In the genomic region with DNA sequence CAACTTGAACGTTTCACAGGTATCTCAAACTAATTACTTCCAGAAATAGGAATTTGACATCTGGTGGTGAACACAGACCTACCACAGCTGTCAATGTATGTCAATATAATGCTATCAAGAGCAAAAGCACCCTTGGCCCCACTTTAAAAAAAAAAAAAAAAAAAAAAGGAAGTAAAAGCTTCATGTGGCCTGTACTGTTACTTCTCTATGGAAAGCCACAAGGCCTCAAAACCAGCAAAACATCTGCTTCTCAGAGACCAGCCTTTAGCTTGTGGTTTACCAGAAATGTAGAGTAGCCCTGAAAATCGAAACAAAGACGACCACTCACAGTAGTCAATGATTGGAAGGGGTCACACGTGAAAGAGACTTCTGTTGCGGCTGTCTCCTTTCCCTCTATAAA, we compare ENCODE assay signal across 7 cellular contexts.
A peak's percentile ranks its signal among the peaks of the same experiment; 100 is the strongest.
DNase-seq lines count a peak whose midpoint lies in the region; ATAC-seq and TF ChIP-seq lines count a peak whose summit lies in the region.

No MANE protein-coding gene starts in this region.

- no peak overlapping the region for H3K27ac ChIP-seq in H9 (ENCODE audit: insufficient read length, low read depth, low read length)

- no peak overlapping the region for H3K4me2 ChIP-seq in H9 (ENCODE audit: insufficient read depth, insufficient read length, low read length)

- H3K4me1 ChIP-seq in H9 (ENCODE audit: insufficient read depth, low read length), result peaks cover 2% of the 10 kb centered on the region; the same call in 1 of the 2 replicates

- H4K20me1 ChIP-seq in H9 (ENCODE audit: control insufficient read depth, insufficient read depth, insufficient read length), result no peaks in the 10 kb centered on the region

- no peak for TF ChIP-seq CTCF in H9 (conservative IDR thresholded peaks at IDR 0.05)

- H3K4me1 Mint-ChIP-seq in memory B cell, result peaks cover 64% of the 10 kb centered on the region
- H3K4me1 Mint-ChIP-seq in H9, result peaks cover 44 to 56% of the 10 kb centered on the region in 2 experiments

- H3K9me3 ChIP-seq in H9 (ENCODE audit: control insufficient read depth, low read depth, low read length), result no peaks in the 10 kb centered on the region

- no peak overlapping the region for H2AFZ ChIP-seq in H9 (ENCODE audit: low read length)

- H3K27ac Mint-ChIP-seq in memory B cell (peak overlapping the region; percentile 93), H9 (peak overlapping the region in 1 of 3 experiments; percentile 45; a peak in 2 of 7 replicates)

- no peak overlapping the region for H4K8ac ChIP-seq in H9 (replicated peaks; ENCODE audit: insufficient read length, low read depth, low read length)

- WGBS in H9 (ENCODE audit: extremely low coverage, insufficient read length, low lambda C conversion rate), result no CpG with 5 or more reads among the region's 5 CpGs

- H2BK5ac ChIP-seq in H9 (ENCODE audit: insufficient read length, low read length), result no peak overlapping the region

- H3K18ac ChIP-seq in H9 (ENCODE audit: insufficient read length, low read depth, low read length), result no peak overlapping the region

- H3T11ph ChIP-seq in H9 (ENCODE audit: low read length), result no peak overlapping the region

- H2BK120ac ChIP-seq in H9 (ENCODE audit: low read depth, low read length, poor library complexity, severe bottlenecking), result no peak overlapping the region

- H2AK5ac ChIP-seq in H9 (ENCODE audit: insufficient read length, low read length), result no peak overlapping the region

- no peak overlapping the region for H4K5ac ChIP-seq in H9 (ENCODE audit: insufficient read length, low read depth, low read length)

- peak; percentile 83 for DNase-seq in SIG-M5 treated with dmso at 0.1 percent for 504 hours (lab: John Stamatoyannopoulos, UW; ENCODE audit: unreplicated experiment)
- DNase-seq in memory B cell (ENCODE audit: low spot score in 2 of 2), result peak in 1 of 2 donors; percentile 72
- DNase-seq in H9, result no peak
- no peak for DNase-seq in NCI-H1092 treated with DMSO at 0.1 percent for 48 hours (lab: John Stamatoyannopoulos, UW)
- DNase-seq in NCI-H1694 treated with DMSO at 0.1 percent for 48 hours (lab: John Stamatoyannopoulos, UW), result no peak

- peak overlapping the region; percentile 66 for H3K4me3 Mint-ChIP-seq in memory B cell
- H3K4me3 Mint-ChIP-seq in H9, result no peak overlapping the region; a peak in 1 of 5 replicates

- no peaks in the 10 kb centered on the region for H3K27me3 Mint-ChIP-seq in memory B cell
- H3K27me3 Mint-ChIP-seq in H9 (ENCODE audit: low read depth), result no peaks in the 10 kb centered on the region

- H3K14ac ChIP-seq in H9 (ENCODE audit: insufficient read depth, low read length), result no peak overlapping the region

- no peak overlapping the region for H3K56ac ChIP-seq in H9 (ENCODE audit: insufficient read length, low read depth, low read length)

- no peak overlapping the region for H3K4ac ChIP-seq in H9 (ENCODE audit: low read depth, low read length)

- H3K36me3 Mint-ChIP-seq in memory B cell (peaks cover 5% of the 10 kb centered on the region), H9 (ENCODE audit: insufficient read depth in 1 of 3, low read depth in 3 of 3) (no peaks in the 10 kb centered on the region)

- no peak overlapping the region for H4K91ac ChIP-seq in H9 (ENCODE audit: insufficient read length, low read depth, low read length)

- H3K79me2 ChIP-seq in H9 (ENCODE audit: insufficient read depth, low read length), result no peaks in the 10 kb centered on the region; the same call in 1 of the 2 replicates

- H2BK12ac ChIP-seq in H9 (ENCODE audit: insufficient read length, low read depth, low read length), result no peak overlapping the region

- ATAC-seq in GM19035 (IDR thresholded peaks at IDR 0.05; ENCODE audit: unreplicated experiment), result peak; percentile 67
- ATAC-seq in HG02943 (IDR thresholded peaks at IDR 0.05; ENCODE audit: low read depth, unreplicated experiment), result peak; percentile 59
- peak; percentile 69 for ATAC-seq in memory B cell (ENCODE audit: low read depth)

- no peak overlapping the region for H2BK20ac ChIP-seq in H9 (ENCODE audit: low read depth, low read length, poor library complexity, severe bottlenecking)

- no peak overlapping the region for H3K9ac ChIP-seq in H9 (ENCODE audit: extremely low read depth, insufficient read length, low read length)

- H3K9me3 Mint-ChIP-seq in memory B cell (no peaks in the 10 kb centered on the region), H9 (no peaks in the 10 kb centered on the region)

- peaks cover 3% of the 10 kb centered on the region for H3K79me1 ChIP-seq in H9 (ENCODE audit: insufficient read depth, low read depth, low read length, poor library complexity, severe bottlenecking)

- H3K27me3 ChIP-seq in H9 (ENCODE audit: insufficient read depth, low read length), result no peaks in the 10 kb centered on the region

- H3K23me2 ChIP-seq in H9 (ENCODE audit: insufficient read length, low read depth, low read length, poor library complexity, severe bottlenecking), result peaks cover 9% of the 10 kb centered on the region

- H3K23ac ChIP-seq in H9 (ENCODE audit: insufficient read length, low read depth, low read length), result no peak overlapping the region

- H2BK15ac ChIP-seq in H9 (ENCODE audit: low read depth, low read length), result no peak overlapping the region
